ENCODE assay signal across 8 cellular contexts in genomic region chr3:52220380-52221026, GRCh38. TPM values are rescaled to one million over a fixed set of nuclear protein-coding genes. Genes with fewer than 3 reads are reported as not detected.
DNase-seq lines count a peak whose midpoint lies in the region; ATAC-seq and TF ChIP-seq lines count a peak whose summit lies in the region.

No MANE protein-coding gene starts in this region.

- intact Hi-C loops in right lobe of liver (cut with DNase I), result no loop called here

- no peak for TF ChIP-seq POLR2A in right lobe of liver (IDR thresholded peaks at IDR 0.05)

- DNase-seq in DMS114 treated with DMSO at 0.1 percent for 48 hours (lab: John Stamatoyannopoulos, UW; ENCODE audit: unreplicated experiment) (peak; percentile 36), NCI-H526 treated with DMSO at 0.1 percent for 48 hours (lab: John Stamatoyannopoulos, UW) (peak; percentile 47), choroid plexus epithelial cell (ENCODE audit: low read depth) (peak; percentile 81), right lobe of liver (peak; percentile 81 to 86 (median 84))
- peak; percentile 90 for DNase-seq in activated CD4-positive, alpha-beta T cell treated with anti-CD3 and anti-CD28 coated beads, Interleukin-2, amount 50 U/mL, for 1 hour
- DNase-seq in stimulated activated CD4-positive, alpha-beta T cell treated with anti-CD3 and anti-CD28 coated beads, TNF-alpha, amount 100 ng/mL, for 4 hours (ENCODE audit: low read depth in 3 of 3), result peak; percentile 69 to 91 (median 77)

- no peak overlapping the region for H3K27ac ChIP-seq in right lobe of liver

- TF ChIP-seq CTCF in choroid plexus epithelial cell (conservative IDR thresholded peaks at IDR 0.05; ENCODE audit: low read depth, low read length), result peak; percentile 96
- TF ChIP-seq CTCF in right lobe of liver (IDR thresholded peaks at IDR 0.05), result peak; percentile 73 to 93 (median 90)

- H3K4me1 ChIP-seq in right lobe of liver, result peaks cover 0 to 25% (median 13%) of the 10 kb centered on the region in 4 donors

- peaks cover 0 to 2% (median under 1%) of the 10 kb centered on the region in 4 donors for H3K36me3 ChIP-seq in right lobe of liver

- ATAC-seq in HG02973 (IDR thresholded peaks at IDR 0.05; ENCODE audit: unreplicated experiment) (peak; percentile 45), right lobe of liver (peak; percentile 48 to 71 (median 64)), GM19455 (IDR thresholded peaks at IDR 0.05; ENCODE audit: unreplicated experiment) (no peak)

- no peaks in the 10 kb centered on the region for H3K27me3 ChIP-seq in right lobe of liver

- H3K4me3 ChIP-seq in choroid plexus epithelial cell (ENCODE audit: low read depth, low read length) (no peak overlapping the region), right lobe of liver (no peak overlapping the region)

- H3K9me3 ChIP-seq in right lobe of liver, result no peaks in the 10 kb centered on the region

- 15% methylated on average over 4 of the region's 9 CpGs for WGBS in right lobe of liver (ENCODE audit: insufficient coverage, low coverage, low lambda C conversion rate, missing lambda C conversion rate)

RNA-seq across cellular contexts. Expression of gene TLR9, which starts 4.9 kb away (rescaled TPM):
- under 1 TPM in 4 of 6 experiments, not detected in 2; 0.12 to 0.59 (median 0.24) TPM for total RNA-seq in right lobe of liver

RNA-seq across cellular contexts. Expression of gene TWF2, which starts 18.5 kb away (rescaled TPM):
- 10 to 100 TPM; 12.9 to 34.4 (median 23.7) TPM for total RNA-seq in right lobe of liver

RNA-seq across cellular contexts. Expression of gene ALAS1, which starts 22.5 kb away (rescaled TPM):
- total RNA-seq in right lobe of liver, result 100 to 1,000 TPM in 4 of 6 experiments, 10 to 100 TPM in 2; 73.4 to 783 (median 147) TPM

RNA-seq across cellular contexts. Expression of gene PPM1M, which starts 25.1 kb away (rescaled TPM):
- total RNA-seq in right lobe of liver, result 1 to 10 TPM; 2.8 to 7.1 (median 4.5) TPM

RNA-seq across cellular contexts. Expression of gene WDR82, which starts 57.9 kb away (rescaled TPM):
- 10 to 100 TPM; 14.1 to 25.2 (median 20.7) TPM for total RNA-seq in right lobe of liver

Comparison
In these comparisons a context has a peak if more than half of its experiments do, and no peak if none do; other contexts are left out.
1. DNase-seq: peak in every context shown above with its lines; median percentile 90 in activated CD4-positive, alpha-beta T cell treated with anti-CD3 and anti-CD28 coated beads, Interleukin-2, amount 50 U/mL, for 1 hour; 84 in right lobe of liver; 81 in choroid plexus epithelial cell; 77 in stimulated activated CD4-positive, alpha-beta T cell treated with anti-CD3 and anti-CD28 coated beads, TNF-alpha, amount 100 ng/mL, for 4 hours; 47 in NCI-H526 treated with DMSO at 0.1 percent for 48 hours; 36 in DMS114 treated with DMSO at 0.1 percent for 48 hours.